In genomic region chr6:11700118-11700718, GRCh38 we compare ENCODE assay signal across 8 cellular contexts.
DNase-seq lines count a peak whose midpoint lies in the region; ATAC-seq and TF ChIP-seq lines count a peak whose summit lies in the region.

No MANE protein-coding gene starts in this region.

- intact Hi-C loops in cardiac septum (cut with DNase I) (no loop called here), MCF 10A (cut with micrococcal nuclease) (loop anchor here (1.0 to 5.0 kb wide), 5 partner anchors 45 to 534 kb away; no protein-coding TSS in a partner anchor), posterior cingulate gyrus (cut with DNase I) (loop anchor here (5.0 kb wide), 1 partner anchor 532 kb away; no protein-coding TSS in a partner anchor)

- H3K9me3 Mint-ChIP-seq in MCF 10A (ENCODE audit: unreplicated experiment): no peaks in the 10 kb centered on the region

- H3K4me1 Mint-ChIP-seq in MCF 10A (ENCODE audit: insufficient read depth, unreplicated experiment): peaks cover 25% of the 10 kb centered on the region

- DNase-seq in cardiac muscle cell (ENCODE audit: low read depth in 1 of 2, low spot score in 1 of 2) (peak; percentile 61 to 75), cardiac septum (ENCODE audit: low spot score) (no peak), NCI-H446 treated with DMSO at 0.1 percent for 48 hours (lab: John Stamatoyannopoulos, UW) (peak; percentile 22), MCF 10A (ENCODE audit: unreplicated experiment) (peak; percentile 68), medulla oblongata (ENCODE audit: extremely low spot score) (peak; percentile 62), posterior cingulate gyrus (no peak)

- no peak overlapping the region for H3K4me3 Mint-ChIP-seq in MCF 10A (ENCODE audit: unreplicated experiment)

- no peaks in the 10 kb centered on the region for H3K9me3 ChIP-seq in cardiac muscle cell (ENCODE audit: low read depth)

- no peak overlapping the region for H3K27ac Mint-ChIP-seq in MCF 10A (ENCODE audit: low read depth, unreplicated experiment)

- CTCF ChIA-PET in MCF 10A (lab: Yijun Ruan, JAX): interaction anchor here (0.6 to 2.9 kb wide), 11 partner anchors 12 to 775 kb away, joined by 3 to 14 read pairs (median 3); no protein-coding TSS in a partner anchor

- BruUV-seq in MCF 10A (replicated peaks; lab: Mats Ljungman, UMichigan): no TSS peak

- no peak overlapping the region for H3K27ac ChIP-seq in cardiac muscle cell

- POLR2A ChIA-PET in MCF 10A (lab: Yijun Ruan, JAX): interaction anchor here (0.6 to 6.8 kb wide), 5 partner anchors 71 to 606 kb away, joined by 3 to 37 read pairs (median 4); no protein-coding TSS in a partner anchor

- no peaks in the 10 kb centered on the region for H3K4me1 ChIP-seq in cardiac muscle cell (ENCODE audit: low read depth)

- H3K36me3 Mint-ChIP-seq in MCF 10A (ENCODE audit: insufficient read depth, unreplicated experiment): peaks cover 6% of the 10 kb centered on the region

- no peaks in the 10 kb centered on the region for H3K36me3 ChIP-seq in cardiac muscle cell

- peak; percentile 37 for TF ChIP-seq CTCF in cardiac muscle cell (IDR thresholded peaks at IDR 0.05; ENCODE audit: low read depth, low read length)
- TF ChIP-seq CTCF in MCF 10A (IDR thresholded peaks at IDR 0.05; ENCODE audit: unreplicated experiment): peak; percentile 37

- no peak overlapping the region for H3K4me3 ChIP-seq in cardiac muscle cell

- no peak for ATAC-seq in activated CD4-positive, CD25-positive, alpha-beta regulatory T cell treated with anti-CD3 and anti-CD28 coated beads, Interleukin-2, amount 50 U/mL, for 24 hours
- ATAC-seq in GM21528 (IDR thresholded peaks at IDR 0.05; ENCODE audit: low FRiP score, unreplicated experiment): no peak

- no peaks in the 10 kb centered on the region for H3K27me3 ChIP-seq in cardiac muscle cell

- no peaks in the 10 kb centered on the region for H3K27me3 Mint-ChIP-seq in MCF 10A (ENCODE audit: insufficient read depth, unreplicated experiment)

Comparison
In these comparisons a context has a peak if more than half of its experiments do, and no peak if none do; other contexts are left out.
1. DNase-seq: peak in cardiac muscle cell (2 of 2), NCI-H446 treated with DMSO at 0.1 percent for 48 hours (single experiment), MCF 10A (single experiment) and medulla oblongata (single experiment); none in cardiac septum (single experiment) and posterior cingulate gyrus (0 of 10).